Comparison of ENCODE assay signal across 8 cellular contexts in the genomic region with DNA sequence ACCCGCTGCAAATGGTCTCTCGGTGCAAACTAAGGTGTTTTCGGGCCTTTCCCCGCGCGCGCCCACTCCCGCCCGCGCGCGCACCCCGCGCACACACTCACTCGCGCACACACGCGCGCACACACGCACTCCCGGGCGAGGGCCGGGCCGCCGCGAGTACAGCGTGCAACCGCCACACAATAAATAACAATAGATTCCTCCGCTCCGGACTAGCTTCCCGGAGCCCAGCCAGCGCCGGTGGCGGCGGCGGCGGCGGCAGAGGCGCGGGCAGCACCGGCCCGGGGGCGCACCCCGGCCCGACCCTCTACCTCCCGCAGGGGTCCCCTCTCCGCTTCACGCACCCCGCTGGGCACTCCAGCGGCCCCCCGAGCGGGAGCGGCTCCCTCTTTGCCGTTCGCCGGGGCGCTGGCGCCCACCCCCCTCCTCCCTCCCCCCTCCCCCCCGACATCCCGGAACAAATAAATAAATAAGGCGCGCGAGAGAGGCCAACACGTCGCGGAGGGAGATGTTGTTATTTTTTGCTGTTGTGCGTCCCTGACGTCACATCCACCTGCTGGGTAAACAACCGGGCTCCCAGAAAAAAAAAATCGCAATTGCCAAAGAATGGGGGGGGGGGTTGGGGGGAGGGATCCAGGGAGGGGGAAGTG. TPM values are rescaled to one million over a fixed set of nuclear protein-coding genes. Genes with fewer than 3 reads are reported as not detected.
DNase-seq lines count a peak whose midpoint lies in the region; ATAC-seq and TF ChIP-seq lines count a peak whose summit lies in the region.

A gene (minus strand): TSS at position 160 of the 647 bp plus-strand sequence. CDS start 385,347 bp downstream, outside the sequence.

- no peaks in the 10 kb centered on the region for H3K9me3 Mint-ChIP-seq in endodermal cell

- H3K4me1 ChIP-seq in endodermal cell (ENCODE audit: control insufficient read depth, insufficient read depth, low read length) (peaks cover 6% of the 10 kb centered on the region), mesenchymal stem cell (ENCODE audit: control insufficient read depth, insufficient read depth, low read depth, low read length) (peaks cover 3% of the 10 kb centered on the region)

- peaks cover 3% of the 10 kb centered on the region for H3K79me1 ChIP-seq in mesenchymal stem cell (replicated peaks; ENCODE audit: low read length, poor library complexity, severe bottlenecking)

- H3K27ac Mint-ChIP-seq in endodermal cell, result peak within 1 kb of the TSS; percentile 95

- DNase-seq in DMS79 treated with DMSO at 0.1 percent for 48 hours (lab: John Stamatoyannopoulos, UW) (peak; percentile 27), NOMO-1 (lab: John Stamatoyannopoulos, UW; ENCODE audit: unreplicated experiment in 2 of 2) (peak; percentile 49 to 71), endodermal cell (peak; percentile 89), mesenchymal stem cell (peak; percentile 70)
- peak; percentile 80 for DNase-seq in activated CD8-positive, alpha-beta memory T cell treated with anti-CD3 and anti-CD28 coated beads, Interleukin-2, amount 50 U/mL, for 48 hours
- peak; percentile 38 to 60 (median 58) for DNase-seq in stimulated activated CD4-positive, alpha-beta T cell treated with anti-CD3 and anti-CD28 coated beads, TNF-alpha, amount 100 ng/mL, for 4 hours (ENCODE audit: low read depth in 3 of 3)

- peak within 1 kb of the TSS; percentile 60 to 96 for H3K23ac ChIP-seq in mesenchymal stem cell (ENCODE audit: low read length in 2 of 2)

- no peaks in the 10 kb centered on the region for H3K27me3 Mint-ChIP-seq in endodermal cell (ENCODE audit: insufficient read depth)

- no peaks in the 10 kb centered on the region for H3K9me3 ChIP-seq in endodermal cell (ENCODE audit: control insufficient read depth, low read length)
- no peaks in the 10 kb centered on the region for H3K9me3 ChIP-seq in mesenchymal stem cell (ENCODE audit: control insufficient read depth, low read length)

- peak within 1 kb of the TSS in 1 of 2 experiments; percentile 13 for H2BK12ac ChIP-seq in mesenchymal stem cell (ENCODE audit: low read length in 2 of 2)

- H2BK15ac ChIP-seq in mesenchymal stem cell (ENCODE audit: low read depth, poor library complexity, severe bottlenecking), result peak within 1 kb of the TSS; percentile 94

- peak within 1 kb of the TSS; percentile 99 for H2AK5ac ChIP-seq in mesenchymal stem cell (ENCODE audit: low read length, severe bottlenecking)

- H2AFZ ChIP-seq in mesenchymal stem cell (ENCODE audit: low read depth, low read length), result peak within 1 kb of the TSS; percentile 73

- H4K91ac ChIP-seq in mesenchymal stem cell (ENCODE audit: low read length), result peak within 1 kb of the TSS; percentile 15

- H3K14ac ChIP-seq in mesenchymal stem cell (ENCODE audit: low read length in 2 of 2), result peak within 1 kb of the TSS in 1 of 2 experiments; percentile 42

- H2BK120ac ChIP-seq in mesenchymal stem cell (ENCODE audit: low read depth, low read length), result peak within 1 kb of the TSS; percentile 73

- peak within 1 kb of the TSS; percentile 84 for H3K4me3 ChIP-seq in endodermal cell (ENCODE audit: low read length)
- peak within 1 kb of the TSS; percentile 81 to 100 for H3K4me3 ChIP-seq in mesenchymal stem cell (ENCODE audit: insufficient read depth in 1 of 2, low read depth in 1 of 2, low read length in 2 of 2)

- H4K8ac ChIP-seq in mesenchymal stem cell (ENCODE audit: low read length), result peak within 1 kb of the TSS; percentile 75

- H3K36me3 ChIP-seq in endodermal cell (ENCODE audit: control insufficient read depth, insufficient read depth, low read length), result no peaks in the 10 kb centered on the region
- no peaks in the 10 kb centered on the region for H3K36me3 ChIP-seq in mesenchymal stem cell (ENCODE audit: control insufficient read depth in 1 of 2, insufficient read depth in 2 of 2, low read depth in 1 of 2, low read length in 2 of 2)

- H3K27ac ChIP-seq in endodermal cell (ENCODE audit: low read depth, low read length) (peak within 1 kb of the TSS; percentile 82), mesenchymal stem cell (ENCODE audit: low read length, poor library complexity, severe bottlenecking) (peak within 1 kb of the TSS; percentile 99)

- H3K4me2 ChIP-seq in mesenchymal stem cell (ENCODE audit: low read length, poor library complexity, severe bottlenecking), result peak within 1 kb of the TSS; percentile 74

- ATAC-seq in HG02981 (IDR thresholded peaks at IDR 0.05; ENCODE audit: unreplicated experiment) (peak; percentile 41), GM19023 (IDR thresholded peaks at IDR 0.05; ENCODE audit: unreplicated experiment) (no peak)

- WGBS in endodermal cell (ENCODE audit: insufficient coverage in 1 of 2, insufficient read length in 1 of 2), 2 experiments, result 0 to 3% methylated on average over 12 to 64 of the region's 70 CpGs
- WGBS in mesenchymal stem cell, result under 1% methylated on average over 42 of the region's 70 CpGs

- peak within 1 kb of the TSS; percentile 87 for H3K4me3 Mint-ChIP-seq in endodermal cell

- H3K4me1 Mint-ChIP-seq in endodermal cell, result peaks cover 47% of the 10 kb centered on the region

- H3K18ac ChIP-seq in mesenchymal stem cell (ENCODE audit: low read depth in 1 of 2, low read length in 2 of 2), result peak within 1 kb of the TSS; percentile 62 to 77

- peak within 1 kb of the TSS in 1 of 2 experiments; percentile 67 for H3K4ac ChIP-seq in mesenchymal stem cell (ENCODE audit: low read depth in 1 of 2, low read length in 2 of 2)

- H3K27me3 ChIP-seq in endodermal cell (ENCODE audit: control insufficient read depth, insufficient read depth, low read length, poor library complexity, severe bottlenecking), result peaks cover 5% of the 10 kb centered on the region
- H3K27me3 ChIP-seq in mesenchymal stem cell (ENCODE audit: control insufficient read depth in 1 of 2, insufficient read depth in 1 of 2, low read length in 2 of 2), result no peaks in the 10 kb centered on the region

- H3K36me3 Mint-ChIP-seq in endodermal cell (ENCODE audit: low read depth), result no peaks in the 10 kb centered on the region

- peak within 1 kb of the TSS; percentile 97 for H2BK5ac ChIP-seq in mesenchymal stem cell (ENCODE audit: low read depth, low read length, poor library complexity, severe bottlenecking)

- TF ChIP-seq CTCF in endodermal cell (conservative IDR thresholded peaks at IDR 0.05), result no peak

- peak within 1 kb of the TSS; percentile 75 for H3K9ac ChIP-seq in endodermal cell (ENCODE audit: extremely low read depth, low read length, poor library complexity, severe bottlenecking)
- H3K9ac ChIP-seq in mesenchymal stem cell (ENCODE audit: low read length), result peak within 1 kb of the TSS; percentile 83

RNA-seq across cellular contexts. Expression of the gene that starts here (rescaled TPM):
- total RNA-seq in endodermal cell, result 10 to 100 TPM; 41.7 to 94.3 TPM
- polyA plus RNA-seq in endodermal cell (2013, experiment 1 of 2), result 31.4 TPM
- 32.3 TPM for polyA plus RNA-seq in endodermal cell (2013, experiment 2 of 2)
- 34.2 TPM for polyA plus RNA-seq in mesenchymal stem cell (2013, experiment 1 of 2)
- 34.5 TPM for polyA plus RNA-seq in mesenchymal stem cell (2013, experiment 2 of 2)

Comparison
In these comparisons a context has a peak if more than half of its experiments do, and no peak if none do; other contexts are left out.
1. DNase-seq: peak in every context shown above with its lines; median percentile 89 in endodermal cell; 80 in activated CD8-positive, alpha-beta memory T cell treated with anti-CD3 and anti-CD28 coated beads, Interleukin-2, amount 50 U/mL, for 48 hours; 70 in mesenchymal stem cell; 60 in NOMO-1; 58 in stimulated activated CD4-positive, alpha-beta T cell treated with anti-CD3 and anti-CD28 coated beads, TNF-alpha, amount 100 ng/mL, for 4 hours; 27 in DMS79 treated with DMSO at 0.1 percent for 48 hours.